Comparison of ENCODE assay signal across 1 cellular context in genomic region chr2:234971494-234971893, GRCh38.
TF ChIP-seq lines count a peak whose summit lies in the region.

No MANE protein-coding gene starts in this region.

TF ChIP-seq in HCT116, 20 proteins besides CTCF, POLR2A, EP300 and RAD21 (continued from another document):
- TF ChIP-seq REST (IDR thresholded peaks at IDR 0.05; ENCODE audit: low read depth), result no peak
